In genomic region chr3:73633916-73634344, GRCh38 we compare ENCODE assay signal across 1 cellular context.
TF ChIP-seq lines count a peak whose summit lies in the region.

No MANE protein-coding gene starts in this region.

TF ChIP-seq in SK-N-SH, 30 proteins besides CTCF, POLR2A, EP300 and RAD21 (continued from another document):
- TF ChIP-seq RXRA (IDR thresholded peaks at IDR 0.05; ENCODE audit: borderline replicate concordance, low read depth) (peak; percentile 27; the same call in 1 of the 2 replicates), MXI1 (IDR thresholded peaks at IDR 0.05; ENCODE audit: low read depth, low read length) (no peak), YY1 (IDR thresholded peaks at IDR 0.05; ENCODE audit: low read depth) (no peak), FOSL2 (IDR thresholded peaks at IDR 0.05; ENCODE audit: borderline replicate concordance, low read depth) (peak; percentile 44; the same call in 1 of the 2 replicates), USF2 (IDR thresholded peaks at IDR 0.05; ENCODE audit: borderline replicate concordance, low read depth, low read length) (no peak), JUND (IDR thresholded peaks at IDR 0.05) (peak; percentile 50; the same call in 1 of the 2 replicates), NFIC (IDR thresholded peaks at IDR 0.05; ENCODE audit: borderline replicate concordance) (0 out of 2 replicates have a peak, but pooled peaks have one; percentile 45), RFX5 (IDR thresholded peaks at IDR 0.05; ENCODE audit: low read length) (no peak), SIN3A (IDR thresholded peaks at IDR 0.05; ENCODE audit: borderline replicate concordance, low read depth, low read length) (no peak), SMC3 (IDR thresholded peaks at IDR 0.05; ENCODE audit: low read depth, low read length) (no peak), MAX (IDR thresholded peaks at IDR 0.05; ENCODE audit: low read depth) (peak; percentile 53; the same call in 1 of the 2 replicates)
